Comparison of ENCODE assay signal across 9 cellular contexts in the genomic region with DNA sequence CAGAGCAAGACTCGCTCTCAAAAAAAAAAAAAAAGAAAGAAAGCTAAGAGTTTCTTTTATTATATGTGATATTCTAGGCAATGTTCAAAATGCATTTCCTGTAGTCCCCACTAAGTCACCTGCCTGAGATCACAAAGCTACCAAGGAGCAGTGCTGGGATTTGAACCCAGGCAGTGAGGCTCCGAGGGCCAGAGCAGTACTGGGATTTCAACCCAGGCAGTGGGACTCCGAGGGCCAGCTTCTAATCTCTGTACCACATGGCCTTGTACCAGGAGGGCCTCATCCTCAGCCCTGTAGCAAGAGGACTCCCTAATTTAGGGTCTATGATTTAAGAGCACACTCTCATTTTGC. TPM values are rescaled to one million over a fixed set of nuclear protein-coding genes. Genes with fewer than 3 reads are reported as not detected.
A peak's percentile ranks its signal among the peaks of the same experiment; 100 is the strongest.
DNase-seq lines count a peak whose midpoint lies in the region; ATAC-seq, FAIRE-seq and TF ChIP-seq lines count a peak whose summit lies in the region.
"Had no signal": no experiment of that assay in that cellular context is flagged by ENCODE, and none has a peak within 500 bp of the region (broad histone marks: within the 10 kb centered on the region; RNA-seq: fewer than 3 reads in every experiment).

No MANE protein-coding gene starts in this region.

- ATAC-seq in GM12878 (no peak), lung (ENCODE audit: insufficient read depth, low FRiP score) (no peak), GM18505 (IDR thresholded peaks at IDR 0.05; ENCODE audit: unreplicated experiment) (no peak), GM21447 (IDR thresholded peaks at IDR 0.05; ENCODE audit: unreplicated experiment) (no peak)

- WGBS in GM12878 (ENCODE audit: insufficient coverage, insufficient replicate concordance, low lambda C conversion rate, missing lambda C conversion rate), result 100% methylated on average over 2 of the region's 3 CpGs
- WGBS in lung, 2 donors, result 81 to 88% methylated on average over 3 of the region's 3 CpGs

- H3K9me3 ChIP-seq in GM12878 (replicated peaks; ENCODE audit: control insufficient read depth, insufficient read depth, low read length) (no peaks in the 10 kb centered on the region; the same call in 2 of the 3 replicates), lung (ENCODE audit: control insufficient read depth in 2 of 2, insufficient read depth in 1 of 2, low read length in 1 of 2) (no peaks in the 10 kb centered on the region)

- peaks cover 15% of the 10 kb centered on the region for H3K36me3 Mint-ChIP-seq in T-helper 1 cell treated with Interleukin-12 subunit alpha and Interleukin-12 subunit beta and Interleukin-4 antibody, amounts not matched to agents 30 μg/mL and 1 μg/mL, for 36 hours (ENCODE audit: low read depth)

- no peak for TF ChIP-seq EP300 in GM12878 (IDR thresholded peaks at IDR 0.05; ENCODE audit: borderline replicate concordance in 1 of 2, control insufficient read depth in 1 of 2, low read depth in 2 of 2, low read length in 2 of 2)

- TF ChIP-seq POLR2A in GM12878 (IDR thresholded peaks at IDR 0.05; ENCODE audit: low read depth, low read length), result no peak
- no peak for TF ChIP-seq POLR2A in GM18505 (IDR thresholded peaks at IDR 0.05; ENCODE audit: borderline replicate concordance, extremely low read depth, insufficient read depth, insufficient read length)

- no peak for FAIRE-seq in GM12878 (lab: Jason Lieb, UNC)

- no peak overlapping the region for H3K9ac ChIP-seq in GM12878 (ENCODE audit: control insufficient read depth, insufficient read depth, low read length)

- H3K36me3 ChIP-seq in GM12878 (ENCODE audit: control insufficient read depth in 2 of 2, insufficient read depth in 2 of 2, low read length in 1 of 2) (peaks cover 19 to 21% of the 10 kb centered on the region in 2 experiments; a peak in 3 of 4 replicates), lung (ENCODE audit: control insufficient read depth in 2 of 2, insufficient read depth in 2 of 2, low read length in 2 of 2) (no peaks in the 10 kb centered on the region)

- peaks cover 74% of the 10 kb centered on the region for H3K79me2 ChIP-seq in GM12878 (ENCODE audit: control insufficient read depth, insufficient read depth, low read length)

- TF ChIP-seq CTCF in GM12878 (IDR thresholded peaks at IDR 0.05 in 2 of 3, conservative IDR thresholded peaks at IDR 0.05 in 1 of 3; ENCODE audit: control insufficient read depth in 2 of 3, extremely low read depth in 1 of 3, insufficient read depth in 1 of 3, low read depth in 3 of 3, low read length in 3 of 3) (no peak), lung (IDR thresholded peaks at IDR 0.05; ENCODE audit: control extremely low read depth, extremely low read depth) (no peak)

- peaks cover 51% of the 10 kb centered on the region for H3K4me1 Mint-ChIP-seq in T-helper 1 cell treated with Interleukin-12 subunit alpha and Interleukin-12 subunit beta and Interleukin-4 antibody, amounts not matched to agents 30 μg/mL and 1 μg/mL, for 36 hours (ENCODE audit: low read depth)

- TF ChIP-seq RAD21 in GM12878 (IDR thresholded peaks at IDR 0.05; ENCODE audit: insufficient read depth, low read depth, low read length), result no peak

- H3K4me3 ChIP-seq in GM12878 (no peak overlapping the region), lung (no peak overlapping the region)

- in situ Hi-C loops in GM12878 (cut with MboI), result no loop called here

- POLR2A ChIA-PET in GM12878 (lab: Charles Lee), result interaction anchor here (0.6 to 0.7 kb wide), 2 partner anchors 13 to 245 kb away, joined by 4 to 6 read pairs; no protein-coding TSS in a partner anchor

- H3K4me2 ChIP-seq in GM12878 (ENCODE audit: control insufficient read depth, insufficient read depth), result no peak overlapping the region

- SMC1A ChIA-PET in GM12878 (lab: Charles Lee; ENCODE audit: uncharacterized antibody, unreplicated experiment), result interaction anchor here (0.5 to 2.3 kb wide), 7 partner anchors 8 to 117 kb away, joined by 3 to 8 read pairs (median 3); no protein-coding TSS in a partner anchor

- H3K4me3 Mint-ChIP-seq in T-helper 1 cell treated with Interleukin-12 subunit alpha and Interleukin-12 subunit beta and Interleukin-4 antibody, amounts not matched to agents 30 μg/mL and 1 μg/mL, for 36 hours, result peak overlapping the region; percentile 37

- intact Hi-C loops in GM12878 (cut with micrococcal nuclease; ENCODE audit: unreplicated experiment), result no loop called here

- no TSS peak for BruUV-seq in GM12878 (replicated peaks; lab: Mats Ljungman, UMichigan)

- H3K27me3 ChIP-seq in GM12878 (replicated peaks in 1 of 2; ENCODE audit: control insufficient read depth in 2 of 2, insufficient read depth in 2 of 2, low read length in 1 of 2), result no peaks in the 10 kb centered on the region
- no peaks in the 10 kb centered on the region for H3K27me3 ChIP-seq in lung (ENCODE audit: control insufficient read depth, insufficient read depth)

- H3K4me1 ChIP-seq in GM12878 (ENCODE audit: control insufficient read depth, insufficient read depth, low read length), result peaks cover 28% of the 10 kb centered on the region
- H3K4me1 ChIP-seq in lung (ENCODE audit: control insufficient read depth in 2 of 2, insufficient read depth in 2 of 2, low read length in 2 of 2), result peaks cover 23 to 40% of the 10 kb centered on the region in 2 donors

- no peaks in the 10 kb centered on the region for H3K27me3 Mint-ChIP-seq in T-helper 1 cell treated with Interleukin-12 subunit alpha and Interleukin-12 subunit beta and Interleukin-4 antibody, amounts not matched to agents 30 μg/mL and 1 μg/mL, for 36 hours (ENCODE audit: low read depth)

- H3K27ac ChIP-seq in GM12878 (ENCODE audit: control insufficient read depth, insufficient read depth) (peak overlapping the region; percentile 9; the same call in 1 of the 2 replicates), lung (ENCODE audit: low read depth in 1 of 2, low read length in 1 of 2) (peak overlapping the region; percentile 99 to 100), substantia nigra (ENCODE audit: low read depth, low read length, poor library complexity, severe bottlenecking) (peak overlapping the region; percentile 99)

- no peak overlapping the region for H2AFZ ChIP-seq in GM12878 (ENCODE audit: control insufficient read depth, low read depth, low read length)

- DNase-seq in T-helper 1 cell, result no peak
- DNase-seq in GM12878 (ENCODE audit: low read depth, low spot score), result no peak
- DNase-seq in lung (ENCODE audit: low spot score), result no peak
- DNase-seq in substantia nigra (lab: John Stamatoyannopoulos, UW), result no peak
- DNase-seq in RPMI8226, result no peak
- DNase-seq: NK-92 treated with Interleukin-12 subunit alpha and Interleukin-12 subunit beta, amount 100 ng/mL, for 24 hours had no signal

- H3K9me3 Mint-ChIP-seq in T-helper 1 cell treated with Interleukin-12 subunit alpha and Interleukin-12 subunit beta and Interleukin-4 antibody, amounts not matched to agents 30 μg/mL and 1 μg/mL, for 36 hours, result no peaks in the 10 kb centered on the region

- peak overlapping the region; percentile 91 for H3K27ac Mint-ChIP-seq in T-helper 1 cell treated with Interleukin-12 subunit alpha and Interleukin-12 subunit beta and Interleukin-4 antibody, amounts not matched to agents 30 μg/mL and 1 μg/mL, for 36 hours

- H4K20me1 ChIP-seq in GM12878 (ENCODE audit: control insufficient read depth, insufficient read depth), result peaks cover 27% of the 10 kb centered on the region

- RAD21 ChIA-PET in GM12878 (lab: Charles Lee; ENCODE audit: unreplicated experiment), result interaction anchor here (0.6 to 1.4 kb wide), 2 partner anchors 66 to 120 kb away, joined by 3 read pairs; no protein-coding TSS in a partner anchor

- CTCF ChIA-PET in GM12878 (lab: Yijun Ruan, JAX), result interaction anchor here (0.9 to 2.4 kb wide), 3 partner anchors 12 to 67 kb away, joined by 4 to 11 read pairs (median 10); no protein-coding TSS in a partner anchor

TF ChIP-seq in GM12878, 131 proteins besides CTCF, POLR2A, EP300 and RAD21:
- no peak for TF ChIP-seq CREB1 (IDR thresholded peaks at IDR 0.05; ENCODE audit: low read depth)
- peak in 1 of 2 experiments; percentile 52; a peak in 1 of 4 replicates for TF ChIP-seq ETV6 (conservative IDR thresholded peaks at IDR 0.05 in 1 of 2, IDR thresholded peaks at IDR 0.05 in 1 of 2; ENCODE audit: borderline replicate concordance in 1 of 2, low read depth in 1 of 2)
- TF ChIP-seq GABPA (IDR thresholded peaks at IDR 0.05; ENCODE audit: low read depth), result no peak
- TF ChIP-seq ZNF274 (IDR thresholded peaks at IDR 0.05; ENCODE audit: insufficient read depth, insufficient read length), result no peak
- TF ChIP-seq TAF1 (IDR thresholded peaks at IDR 0.05; ENCODE audit: borderline replicate concordance, low read depth, low read length), result no peak
TF ChIP-seq in GM12878: peak in this region for 1.

RNA-seq across cellular contexts. Expression of a gene that starts 39.7 kb away (rescaled TPM):
- 207 and 208 TPM in 2 replicates for total RNA-seq in GM12878 (2013; cell fraction: nucleolus; rRNA removed)
- total RNA-seq in GM12878 (2014; rRNA removed) (17.8 and 18.5 TPM in 2 replicates), GM12878 (2014; rRNA removed; fragmentation: Illumina TruSeq; extraction: Trizol) (24.1 and 24.2 TPM in 2 replicates), GM12878 (2021) (42.1 and 54.8 TPM in 2 replicates), lung (10 to 100 TPM; 45.2 to 46.4 TPM)
- polyA plus RNA-seq in GM12878 (2011; ENCODE audit: low read depth), result 9.9 TPM
- polyA plus RNA-seq in GM12878 (2011; rRNA removed) (26.6 and 34.3 TPM in 2 replicates), GM12878 (2014; fragmentation: Illumina TruSeq; extraction: Trizol) (27.1 and 27.9 TPM in 2 replicates), GM12878 (2014; fragmentation: Nextera tagmentation; extraction: Ambion mirVana) (10 to 100 TPM; 12.9 to 18.4 TPM), GM12878 (2014; rRNA removed) (21.7 and 22.7 TPM in 2 replicates), GM12878 (2016; fragmentation: Nextera tagmentation; extraction: Ambion mirVana) (10 to 100 TPM; 22.1 to 25.0 TPM), lung (10 to 100 TPM; 14.2 to 15.1 TPM)
- polyA plus RNA-seq in GM12878 (2011; cell fraction: cytosol; rRNA removed), result 21.0 and 23.6 TPM in 2 replicates
- polyA plus RNA-seq in GM12878 (2011; cell fraction: nucleus; rRNA removed), result 69.7 and 78.1 TPM in 2 replicates
- polyA plus RNA-seq in GM12878 (2012), result 16.4 and 22.5 TPM in 2 replicates
- polyA minus RNA-seq in GM12878 (2011; rRNA and poly(A)+ RNA removed), result 49.9 and 55.7 TPM in 2 replicates
- 18.0 and 20.2 TPM in 2 replicates for polyA minus RNA-seq in GM12878 (2011; cell fraction: cytosol; rRNA and poly(A)+ RNA removed)
- 45.5 and 61.3 TPM in 2 replicates for polyA minus RNA-seq in GM12878 (2011; cell fraction: nucleus; rRNA and poly(A)+ RNA removed)

Comparison
In these comparisons a context has a peak if more than half of its experiments do, and no peak if none do; other contexts are left out.
1. H3K27ac ChIP-seq: peak in every context shown above with its lines; median percentile 100 in lung; 99 in substantia nigra; 9 in GM12878.